Comparison of ENCODE assay signal across 27 cellular contexts in genomic region chr17:57234252-57235092, GRCh38. TPM values are rescaled to one million over a fixed set of nuclear protein-coding genes. Genes with fewer than 3 reads are reported as not detected.
DNase-seq lines count a peak whose midpoint lies in the region; ATAC-seq and TF ChIP-seq lines count a peak whose summit lies in the region.
"Had no signal": no experiment of that assay in that cellular context is flagged by ENCODE, and none has a peak within 500 bp of the region (broad histone marks: within the 10 kb centered on the region; RNA-seq: fewer than 3 reads in every experiment).

No MANE protein-coding gene starts in this region.

- H3K27me3 ChIP-seq in WERI-Rb-1 (ENCODE audit: insufficient read depth, low read depth, severe bottlenecking): no peaks in the 10 kb centered on the region
- no peaks in the 10 kb centered on the region for H3K27me3 ChIP-seq in neural progenitor cell
- H3K27me3 ChIP-seq: BLaER1, cardiac muscle cell, stomach, transverse colon had no signal

- H3K4me1 Mint-ChIP-seq in neural progenitor cell: peaks cover 10% of the 10 kb centered on the region
- H3K4me1 Mint-ChIP-seq: naive B cell, T-cell had no signal

- ATAC-seq in GM18868 (IDR thresholded peaks at IDR 0.05; ENCODE audit: unreplicated experiment): no peak
- ATAC-seq: T-cell had no signal

- no peaks in the 10 kb centered on the region for H4K20me1 ChIP-seq in neural progenitor cell (ENCODE audit: low read depth)
- H4K20me1 ChIP-seq: BLaER1 had no signal

- no peak overlapping the region for H3K27ac ChIP-seq in WERI-Rb-1
- no peak overlapping the region for H3K27ac ChIP-seq in neural progenitor cell
- H3K27ac ChIP-seq: BLaER1, cardiac muscle cell, stomach, transverse colon had no signal

- H3K36me3 ChIP-seq in WERI-Rb-1 (no peaks in the 10 kb centered on the region), neural progenitor cell (no peaks in the 10 kb centered on the region)
- H3K36me3 ChIP-seq: BLaER1, cardiac muscle cell, stomach, transverse colon had no signal

- H3K4me3 Mint-ChIP-seq in neural progenitor cell: no peak overlapping the region
- H3K4me3 Mint-ChIP-seq: naive B cell, T-cell had no signal

- no peak overlapping the region for H3K4me2 ChIP-seq in neural progenitor cell
- H3K4me2 ChIP-seq: BLaER1 had no signal

- H3K27ac Mint-ChIP-seq in neural progenitor cell: no peak overlapping the region
- H3K27ac Mint-ChIP-seq: T-cell had no signal

- H3K9me3 Mint-ChIP-seq in neural progenitor cell: peaks cover 3% of the 10 kb centered on the region
- H3K9me3 Mint-ChIP-seq: naive B cell, T-cell had no signal

- H3K4me3 ChIP-seq in WERI-Rb-1 (ENCODE audit: low read depth, low read length): no peak overlapping the region
- H3K4me3 ChIP-seq in neural progenitor cell: no peak overlapping the region
- H3K4me3 ChIP-seq: BLaER1, cardiac muscle cell, stomach, transverse colon had no signal

- TF ChIP-seq CTCF in WERI-Rb-1 (IDR thresholded peaks at IDR 0.05; ENCODE audit: low read depth, low read length) (0 out of 2 replicates have a peak, but pooled peaks have one; percentile 12), neural progenitor cell (IDR thresholded peaks at IDR 0.05) (no peak)

- no peaks in the 10 kb centered on the region for H3K79me2 ChIP-seq in neural progenitor cell (ENCODE audit: low read depth)

- H3K9ac ChIP-seq in neural progenitor cell: no peak overlapping the region
- H3K9ac ChIP-seq: BLaER1 had no signal

- no peaks in the 10 kb centered on the region for H3K36me3 Mint-ChIP-seq in neural progenitor cell
- H3K36me3 Mint-ChIP-seq: naive B cell, T-cell had no signal

- peaks cover 6% of the 10 kb centered on the region for H3F3A ChIP-seq in neural progenitor cell (ENCODE audit: low read depth)

- H2AFZ ChIP-seq in neural progenitor cell (replicated peaks): no peak overlapping the region

- H3K9me3 ChIP-seq in WERI-Rb-1 (ENCODE audit: severe bottlenecking): no peaks in the 10 kb centered on the region
- no peaks in the 10 kb centered on the region for H3K9me3 ChIP-seq in neural progenitor cell (ENCODE audit: low read depth)
- H3K9me3 ChIP-seq: stomach, transverse colon had no signal

- DNase-seq in NCI-H82 (lab: John Stamatoyannopoulos, UW) (peak; percentile 51), NCI-H82 treated with DMSO at 0.1 percent for 48 hours (lab: John Stamatoyannopoulos, UW; ENCODE audit: unreplicated experiment) (no peak), NCI-H2081 (lab: John Stamatoyannopoulos, UW) (peak; percentile 71 to 89), WERI-Rb-1 (no peak), neural progenitor cell (ENCODE audit: low spot score) (peak; percentile 24), activated T-cell treated with anti-CD3 and anti-CD28 coated beads for 4 hours (no peak)
- no peak for DNase-seq in activated effector memory CD4-positive, alpha-beta T cell treated with anti-CD3 and anti-CD28 coated beads, Interleukin-2, amount 50 U/mL, for 16 hours
- DNase-seq: activated CD4-positive, alpha-beta T cell treated with anti-CD3 and anti-CD28 coated beads for 4 hours; activated naive CD4-positive, alpha-beta T cell treated with anti-CD3 and anti-CD28 coated beads, Interleukin-2, amount 50 U/mL, for 16 hours; anterior cingulate cortex; Calu3; EL; HCEC 1CT; head of caudate nucleus; KBM-7; mesenchymal stem cell; naive B cell; NCI-H187 treated with DMSO at 0.1 percent for 48 hours; NCI-H526; occipital lobe; retina; T-cell; transverse colon had no signal

- peaks cover 11% of the 10 kb centered on the region for H3K4me1 ChIP-seq in neural progenitor cell
- H3K4me1 ChIP-seq: BLaER1, transverse colon had no signal

- peaks cover 2% of the 10 kb centered on the region for H3K27me3 Mint-ChIP-seq in neural progenitor cell (ENCODE audit: insufficient read depth, low read depth)

RNA-seq across cellular contexts. Expression of gene MSI2, which starts 21.9 kb away (rescaled TPM):
- 92.7 and 96.9 TPM in 2 replicates for total RNA-seq in neural progenitor cell (ENCODE audit: low replicate concordance)

Comparison
In these comparisons a context has a peak if more than half of its experiments do, and no peak if none do; other contexts are left out.
1. DNase-seq: peak in NCI-H82 (single experiment), NCI-H2081 (2 of 2) and neural progenitor cell (single experiment); none in NCI-H82 treated with DMSO at 0.1 percent for 48 hours (single experiment), WERI-Rb-1 (single experiment), activated T-cell treated with anti-CD3 and anti-CD28 coated beads for 4 hours (single experiment) and activated effector memory CD4-positive, alpha-beta T cell treated with anti-CD3 and anti-CD28 coated beads, Interleukin-2, amount 50 U/mL, for 16 hours (single experiment).